ENCODE assay signal across 8 cellular contexts in genomic region chr1:221263831-221264767, GRCh38.
A peak's percentile ranks its signal among the peaks of the same experiment; 100 is the strongest.
DNase-seq lines count a peak whose midpoint lies in the region; ATAC-seq and TF ChIP-seq lines count a peak whose summit lies in the region.

No MANE protein-coding gene starts in this region.

- no TSS peak for BruUV-seq in Calu3 (replicated peaks; lab: Mats Ljungman, UMichigan)

- H3K9me3 Mint-ChIP-seq in Calu3 (ENCODE audit: low read depth, unreplicated experiment) = peaks cover 6% of the 10 kb centered on the region
- no peaks in the 10 kb centered on the region for H3K9me3 Mint-ChIP-seq in activated CD8-positive, alpha-beta T cell treated with anti-CD3 and anti-CD28 coated beads for 36 hours
- peaks cover 10% of the 10 kb centered on the region for H3K9me3 Mint-ChIP-seq in osteocyte (ENCODE audit: unreplicated experiment)

- H3K4me3 Mint-ChIP-seq in Calu3 (ENCODE audit: low read depth, unreplicated experiment) (no peak overlapping the region), osteocyte (ENCODE audit: unreplicated experiment) (no peak overlapping the region)
- H3K4me3 Mint-ChIP-seq in activated CD8-positive, alpha-beta T cell treated with anti-CD3 and anti-CD28 coated beads for 36 hours = no peak overlapping the region

- H3K36me3 Mint-ChIP-seq in Calu3 (ENCODE audit: insufficient read depth, unreplicated experiment) = no peaks in the 10 kb centered on the region
- no peaks in the 10 kb centered on the region for H3K36me3 Mint-ChIP-seq in activated CD8-positive, alpha-beta T cell treated with anti-CD3 and anti-CD28 coated beads for 36 hours (ENCODE audit: low read depth)
- H3K36me3 Mint-ChIP-seq in osteocyte (ENCODE audit: unreplicated experiment) = no peaks in the 10 kb centered on the region

- TF ChIP-seq CTCF in Calu3 (IDR thresholded peaks at IDR 0.05; ENCODE audit: unreplicated experiment) (peak; percentile 37), osteocyte (IDR thresholded peaks at IDR 0.05) (peak; percentile 50)
- TF ChIP-seq CTCF in activated CD8-positive, alpha-beta T cell treated with anti-CD3 and anti-CD28 coated beads for 36 hours (IDR thresholded peaks at IDR 0.05) = peak; percentile 35

- ATAC-seq in HG03196 (IDR thresholded peaks at IDR 0.05; ENCODE audit: unreplicated experiment) = peak; percentile 78
- peak; percentile 68 for ATAC-seq in activated CD8-positive, alpha-beta T cell treated with anti-CD3 and anti-CD28 coated beads for 36 hours

- H3K27ac Mint-ChIP-seq in Calu3 (ENCODE audit: unreplicated experiment) = no peak overlapping the region
- no peak overlapping the region for H3K27ac Mint-ChIP-seq in activated CD8-positive, alpha-beta T cell treated with anti-CD3 and anti-CD28 coated beads for 36 hours
- no peak overlapping the region for H3K27ac Mint-ChIP-seq in osteocyte (ENCODE audit: unreplicated experiment)

- H3K27me3 Mint-ChIP-seq in Calu3 (ENCODE audit: unreplicated experiment) (peaks cover 20% of the 10 kb centered on the region), osteocyte (ENCODE audit: unreplicated experiment) (no peaks in the 10 kb centered on the region)
- H3K27me3 Mint-ChIP-seq in activated CD8-positive, alpha-beta T cell treated with anti-CD3 and anti-CD28 coated beads for 36 hours = peaks cover 2% of the 10 kb centered on the region

- DNase-seq in Calu3 (peak; percentile 37), GM19238 (ENCODE audit: insufficient read length, low spot score) (peak; percentile 19), NCI-H446 treated with DMSO at 0.1 percent for 48 hours (lab: John Stamatoyannopoulos, UW) (peak; percentile 57), foreskin melanocyte (peak; percentile 49), osteocyte (ENCODE audit: extremely low spot score, unreplicated experiment) (no peak), DMS79 (lab: John Stamatoyannopoulos, UW) (no peak)
- peak; percentile 64 for DNase-seq in activated CD8-positive, alpha-beta T cell treated with anti-CD3 and anti-CD28 coated beads for 36 hours

- POLR2A ChIA-PET in activated CD8-positive, alpha-beta T cell treated with anti-CD3 and anti-CD28 coated beads for 36 hours (lab: Charles Lee) = interaction anchor here (0.7 to 1.4 kb wide), 2 partner anchors 10 to 171 kb away, joined by 3 to 8 read pairs; no protein-coding TSS in a partner anchor

- H3K4me1 Mint-ChIP-seq in Calu3 (ENCODE audit: low read depth, unreplicated experiment) (no peaks in the 10 kb centered on the region), osteocyte (ENCODE audit: unreplicated experiment) (no peaks in the 10 kb centered on the region)
- H3K4me1 Mint-ChIP-seq in activated CD8-positive, alpha-beta T cell treated with anti-CD3 and anti-CD28 coated beads for 36 hours (ENCODE audit: low read depth) = no peaks in the 10 kb centered on the region

- intact Hi-C loops in Calu3 (cut with micrococcal nuclease; ENCODE audit: unreplicated experiment) = loop anchor here (2.0 kb wide), 1 partner anchor 171 kb away; no protein-coding TSS in a partner anchor
- intact Hi-C loops in activated CD8-positive, alpha-beta T cell treated with anti-CD3 and anti-CD28 coated beads for 36 hours (cut with micrococcal nuclease) = loop anchor here (10.0 kb wide), 1 partner anchor 171 kb away; no protein-coding TSS in a partner anchor

- CTCF ChIA-PET in Calu3 (lab: Charles Lee) = interaction anchor here (1.1 to 1.2 kb wide), 2 partner anchors 168 to 171 kb away, joined by 6 to 15 read pairs; no protein-coding TSS in a partner anchor
- CTCF ChIA-PET in activated CD8-positive, alpha-beta T cell treated with anti-CD3 and anti-CD28 coated beads for 36 hours (lab: Charles Lee) = interaction anchor here (0.7 to 3.4 kb wide), 16 partner anchors 12 to 819 kb away, joined by 3 to 47 read pairs (median 4); no protein-coding TSS in a partner anchor

Comparison
In these comparisons a context has a peak if more than half of its experiments do, and no peak if none do; other contexts are left out.
1. DNase-seq: peak in Calu3 (single experiment), GM19238 (single experiment), NCI-H446 treated with DMSO at 0.1 percent for 48 hours (single experiment), activated CD8-positive, alpha-beta T cell treated with anti-CD3 and anti-CD28 coated beads for 36 hours (single experiment) and foreskin melanocyte (single experiment); none in osteocyte (single experiment) and DMS79 (single experiment).
2. Peak in every context shown above with its lines, with median percentiles within 50 percentile points of each other: CTCF ChIP-seq.